Comparison of ENCODE assay signal across 11 cellular contexts in genomic region chr22:41848468-41848867, GRCh38. TPM values are rescaled to one million over a fixed set of nuclear protein-coding genes. Genes with fewer than 3 reads are reported as not detected.
DNase-seq lines count a peak whose midpoint lies in the region; ATAC-seq, FAIRE-seq and TF ChIP-seq lines count a peak whose summit lies in the region.
"Had no signal": no experiment of that assay in that cellular context is flagged by ENCODE, and none has a peak within 500 bp of the region (broad histone marks: within the 10 kb centered on the region; RNA-seq: fewer than 3 reads in every experiment).

No MANE protein-coding gene starts in this region.

- no TSS peak for BruUV-seq in Caco-2 (replicated peaks; lab: Mats Ljungman, UMichigan)

- no peak overlapping the region for H3K4me3 Mint-ChIP-seq in Caco-2 (ENCODE audit: unreplicated experiment)
- peak overlapping the region in 2 of 8 donors; percentile 52 to 69 for H3K4me3 Mint-ChIP-seq in naive B cell

- H3K4me3 ChIP-seq in Caco-2 (ENCODE audit: low read depth, low read length) (no peak overlapping the region), duodenal mucosa (ENCODE audit: low read depth in 1 of 2, low read length in 2 of 2) (no peak overlapping the region), ascending aorta (no peak overlapping the region)
- H3K4me3 ChIP-seq: coronary artery had no signal

- H3K27me3 ChIP-seq in Caco-2 (replicated peaks; ENCODE audit: control insufficient read depth, insufficient read depth, low read length) (no peaks in the 10 kb centered on the region), duodenal mucosa (ENCODE audit: control insufficient read depth in 1 of 2, insufficient read depth in 2 of 2, low read length in 2 of 2) (no peaks in the 10 kb centered on the region), ascending aorta (no peaks in the 10 kb centered on the region)

- H3K36me3 Mint-ChIP-seq in Caco-2 (ENCODE audit: insufficient read depth, unreplicated experiment): peaks cover 22% of the 10 kb centered on the region
- no peaks in the 10 kb centered on the region for H3K36me3 Mint-ChIP-seq in naive B cell

- ATAC-seq in naive B cell (ENCODE audit: low read depth in 2 of 2) (peak; percentile 48 to 63), HG02571 (IDR thresholded peaks at IDR 0.05; ENCODE audit: unreplicated experiment) (no peak)

- POLR2A ChIA-PET in Caco-2 (lab: Charles Lee): no interaction called here

- peaks cover 52% of the 10 kb centered on the region for H3K4me1 ChIP-seq in Caco-2
- H3K4me1 ChIP-seq in duodenal mucosa (ENCODE audit: control insufficient read depth in 1 of 2, insufficient read depth in 2 of 2, low read length in 2 of 2): peaks cover 39% of the 10 kb centered on the region in 2 donors
- H3K4me1 ChIP-seq in ascending aorta: peaks cover 0 to 4% of the 10 kb centered on the region in 2 donors

- no peaks in the 10 kb centered on the region for H3K27me3 Mint-ChIP-seq in Caco-2 (ENCODE audit: insufficient read depth, unreplicated experiment)
- no peaks in the 10 kb centered on the region for H3K27me3 Mint-ChIP-seq in naive B cell

- H3K9me3 Mint-ChIP-seq in Caco-2 (ENCODE audit: unreplicated experiment) (no peaks in the 10 kb centered on the region), naive B cell (no peaks in the 10 kb centered on the region)

- H3K27ac Mint-ChIP-seq in Caco-2 (ENCODE audit: unreplicated experiment) (no peak overlapping the region), naive B cell (peak overlapping the region in 2 of 6 donors; percentile 38 to 76)

- H3K9ac ChIP-seq in duodenal mucosa (ENCODE audit: low read depth in 1 of 2, low read length in 2 of 2): peak overlapping the region; percentile 12 to 49

- no peaks in the 10 kb centered on the region for H3K9me3 ChIP-seq in Caco-2
- no peaks in the 10 kb centered on the region for H3K9me3 ChIP-seq in duodenal mucosa (ENCODE audit: control insufficient read depth in 1 of 2, low read length in 2 of 2)
- H3K9me3 ChIP-seq in ascending aorta: no peaks in the 10 kb centered on the region

- intact Hi-C loops in Caco-2 (cut with micrococcal nuclease; ENCODE audit: unreplicated experiment): loop anchor here (5.0 kb wide), 1 partner anchor 224 kb away; the partner anchor contains the start of genes NAGA and PHETA2
- intact Hi-C loops in ascending aorta (cut with DNase I): no loop called here

- H3K36me3 ChIP-seq in Caco-2 (ENCODE audit: control insufficient read depth, insufficient read depth, low read length) (0 out of 2 replicates have a peak, but pooled peaks cover 2% of the 10 kb centered on the region), duodenal mucosa (ENCODE audit: control insufficient read depth in 1 of 2, insufficient read depth in 2 of 2, low read length in 2 of 2) (peaks cover 0 to 4% of the 10 kb centered on the region in 2 donors), ascending aorta (no peaks in the 10 kb centered on the region)

- TF ChIP-seq CTCF in Caco-2 (IDR thresholded peaks at IDR 0.05; ENCODE audit: insufficient read depth in 1 of 2, low read depth in 1 of 2, low read length in 1 of 2, severe bottlenecking in 1 of 2, unreplicated experiment in 1 of 2): no peak
- no peak for TF ChIP-seq CTCF in ascending aorta (IDR thresholded peaks at IDR 0.05)

- DNase-seq in Caco-2 (peak; percentile 53 to 70), NOMO-1 (lab: John Stamatoyannopoulos, UW; ENCODE audit: unreplicated experiment in 2 of 2) (peak; percentile 90 to 96), naive B cell (no peak), ascending aorta (ENCODE audit: low spot score in 2 of 2) (no peak), RCC 7860 (ENCODE audit: low spot score) (no peak), activated T-cell treated with anti-CD3 and anti-CD28 coated beads for 4 hours (no peak)
- DNase-seq: activated T-cell treated with anti-CD3 and anti-CD28 coated beads, Interleukin-2, amount 50 U/mL, for 48 hours; NCI-H1694 treated with DMSO at 0.1 percent for 48 hours had no signal

- H3K4me1 Mint-ChIP-seq in Caco-2 (ENCODE audit: low read depth, unreplicated experiment) (peaks cover 39% of the 10 kb centered on the region), naive B cell (peaks cover 43 to 83% (median 54%) of the 10 kb centered on the region in 3 donors)

- CTCF ChIA-PET in Caco-2 (lab: Charles Lee): no interaction called here

- H3K27ac ChIP-seq in duodenal mucosa (ENCODE audit: low read depth, low read length): no peak overlapping the region
- H3K27ac ChIP-seq in ascending aorta: no peak overlapping the region
- H3K27ac ChIP-seq: coronary artery had no signal

- no peak for FAIRE-seq in RCC 7860 (lab: Jason Lieb, UNC)

RNA-seq across cellular contexts. Expression of gene SREBF2, which starts 15.6 kb away (rescaled TPM):
- total RNA-seq in Caco-2 (2022): 134 and 150 TPM in 2 replicates
- 10 to 100 TPM; 30.1 to 52.8 (median 40.7) TPM for polyA plus RNA-seq in naive B cell (ENCODE audit: low read depth in 6 of 6)
- 46.1 TPM for total RNA-seq in ascending aorta

RNA-seq across cellular contexts. Expression of gene CCDC134, which starts 48.0 kb away (rescaled TPM):
- total RNA-seq in Caco-2 (2022) (24.3 and 24.8 TPM in 2 replicates), ascending aorta (6.4 TPM)
- polyA plus RNA-seq in naive B cell (ENCODE audit: low read depth in 6 of 6): 1 to 10 TPM; 2.1 to 7.6 (median 3.6) TPM

Comparison
In these comparisons a context has a peak if more than half of its experiments do, and no peak if none do; other contexts are left out.
1. DNase-seq: peak in Caco-2 (2 of 2) and NOMO-1 (2 of 2); none in naive B cell (single experiment), ascending aorta (0 of 2), RCC 7860 (single experiment) and activated T-cell treated with anti-CD3 and anti-CD28 coated beads for 4 hours (single experiment).